Comparison of ENCODE assay signal across 23 cellular contexts in genomic region chr12:59716049-59716448, GRCh38.
A peak's percentile ranks its signal among the peaks of the same experiment; 100 is the strongest.
DNase-seq lines count a peak whose midpoint lies in the region; ATAC-seq and TF ChIP-seq lines count a peak whose summit lies in the region.
"Had no signal": no experiment of that assay in that cellular context is flagged by ENCODE, and none has a peak within 500 bp of the region (broad histone marks: within the 10 kb centered on the region; RNA-seq: fewer than 3 reads in every experiment).

No MANE protein-coding gene starts in this region.

- H2AK9ac ChIP-seq in IMR-90 (replicated peaks; ENCODE audit: low read depth, low read length, poor library complexity): no peak overlapping the region

- no peak overlapping the region for H2BK5ac ChIP-seq in IMR-90 (ENCODE audit: low read depth, low read length, poor library complexity, severe bottlenecking)

- H3K4me2 ChIP-seq in IMR-90 (ENCODE audit: low read depth, low read length): no peak overlapping the region
- H3K4me2 ChIP-seq: KMS-11, SK-N-SH had no signal

- no peak overlapping the region for H2AFZ ChIP-seq in IMR-90 (replicated peaks; ENCODE audit: low read length, poor library complexity)

- peaks cover 3% of the 10 kb centered on the region; the same call in 1 of the 2 replicates for H3K9me1 ChIP-seq in IMR-90 (ENCODE audit: insufficient read depth, low read length)

- BruUV-seq in IMR-90 (replicated peaks; lab: Mats Ljungman, UMichigan): no TSS peak

- H2BK15ac ChIP-seq in IMR-90 (ENCODE audit: low read depth, low read length): no peak overlapping the region

- no CpG with 5 or more reads among the region's 4 CpGs for WGBS in IMR-90 (ENCODE audit: extremely low coverage in 2 of 2, insufficient read length in 1 of 2), 2 experiments
- 71 to 81% methylated on average over 4 of the region's 4 CpGs for WGBS in body of pancreas, 2 donors

- no peak for TF ChIP-seq CTCF in IMR-90 (conservative IDR thresholded peaks at IDR 0.05; ENCODE audit: low read depth, low read length)
- TF ChIP-seq CTCF in body of pancreas (IDR thresholded peaks at IDR 0.05): no peak

- H4K5ac ChIP-seq in IMR-90 (ENCODE audit: low read depth, low read length): no peak overlapping the region

- H3K4me3 ChIP-seq in IMR-90 (ENCODE audit: insufficient read depth, low read depth, low read length) (no peak overlapping the region), body of pancreas (no peak overlapping the region)

- no peak overlapping the region for H3K23ac ChIP-seq in IMR-90 (ENCODE audit: low read depth, low read length)

- no peak for TF ChIP-seq RAD21 in IMR-90 (IDR thresholded peaks at IDR 0.05; ENCODE audit: low read length)

- in situ Hi-C loops in IMR-90 (cut with MboI; ENCODE audit: low sequenced_read_pairs): no loop called here

- H4K20me1 ChIP-seq in IMR-90 (ENCODE audit: insufficient read depth, low read length): no peaks in the 10 kb centered on the region

- DNase-seq in NCI-H82 (lab: John Stamatoyannopoulos, UW): peak; percentile 52
- no peak for DNase-seq in NCI-H82 treated with DMSO at 0.1 percent for 48 hours (lab: John Stamatoyannopoulos, UW; ENCODE audit: unreplicated experiment)
- peak; percentile 15 for DNase-seq in IMR-90
- no peak for DNase-seq in body of pancreas
- no peak for DNase-seq in activated gamma-delta T cell treated with Interleukin-2 at 50 U/mL for 16 hours
- no peak for DNase-seq in DMS153 treated with DMSO at 0.1 percent for 48 hours (lab: John Stamatoyannopoulos, UW; ENCODE audit: unreplicated experiment)
- DNase-seq: 8988T; AML-193; Calu3; CD8-positive, alpha-beta memory T cell; MV-4-11; NCI-H1105 treated with DMSO at 0.1 percent for 48 hours; NCI-H2029 treated with DMSO at 0.1 percent for 48 hours; NCI-H226; NCI-H510A treated with DMSO at 0.1 percent for 48 hours; NCI-H748 treated with DMSO at 0.1 percent for 48 hours; SIG-M5; SK-N-SH had no signal

- no peaks in the 10 kb centered on the region for H3K9me3 ChIP-seq in IMR-90 (ENCODE audit: control insufficient read depth, insufficient read depth, low read length)
- no peaks in the 10 kb centered on the region for H3K9me3 ChIP-seq in body of pancreas
- H3K9me3 ChIP-seq: SK-N-SH had no signal

- H3K27me3 ChIP-seq in IMR-90 (ENCODE audit: control insufficient read depth, insufficient read depth, low read length) (no peaks in the 10 kb centered on the region), body of pancreas (no peaks in the 10 kb centered on the region)

- no peak overlapping the region for H4K91ac ChIP-seq in IMR-90 (ENCODE audit: insufficient read depth, low read depth, low read length)

- no peak overlapping the region for H2BK120ac ChIP-seq in IMR-90 (ENCODE audit: low read depth, low read length)

- no peak overlapping the region for H2AK5ac ChIP-seq in IMR-90 (ENCODE audit: low read depth, low read length)

- no peaks in the 10 kb centered on the region; the same call in 1 of the 2 replicates for H3K4me1 ChIP-seq in IMR-90 (ENCODE audit: control insufficient read depth, insufficient read depth, low read length)
- H3K4me1 ChIP-seq in body of pancreas: peaks cover 45% of the 10 kb centered on the region

- H3K79me1 ChIP-seq in IMR-90 (ENCODE audit: low read depth in 1 of 2, low read length in 2 of 2): no peaks in the 10 kb centered on the region

- H3K36me3 ChIP-seq in IMR-90 (ENCODE audit: control insufficient read depth, insufficient read depth, low read length) (no peaks in the 10 kb centered on the region), body of pancreas (replicated peaks in 1 of 2; ENCODE audit: insufficient read depth in 1 of 2, low read depth in 2 of 2) (no peaks in the 10 kb centered on the region)

- dilution Hi-C loops in IMR-90 (cut with HindIII; ENCODE audit: low sequenced_read_pairs, unreplicated experiment): no loop called here

- TF ChIP-seq POLR2A in IMR-90 (IDR thresholded peaks at IDR 0.05; ENCODE audit: low read depth, low read length) (no peak), body of pancreas (IDR thresholded peaks at IDR 0.05) (no peak)

- ATAC-seq in IMR-90 (ENCODE audit: low read depth) (no peak), body of pancreas (no peak), HG02610 (IDR thresholded peaks at IDR 0.05; ENCODE audit: unreplicated experiment) (no peak)
- ATAC-seq: Panc1 had no signal

- intact Hi-C loops in IMR-90 (cut with micrococcal nuclease): no loop called here
- intact Hi-C loops in body of pancreas (cut with DNase I): no loop called here

- H2BK20ac ChIP-seq in IMR-90 (ENCODE audit: low read depth, low read length): no peak overlapping the region

- no peak overlapping the region for H3K18ac ChIP-seq in IMR-90 (ENCODE audit: low read depth, low read length)

- H3K14ac ChIP-seq in IMR-90 (replicated peaks; ENCODE audit: low read depth, low read length): no peak overlapping the region

- H3K56ac ChIP-seq in IMR-90 (ENCODE audit: extremely low read depth, insufficient read depth, low read length): no peak overlapping the region

- H3K27ac ChIP-seq in IMR-90 (ENCODE audit: insufficient read depth, low read length) (no peak overlapping the region), body of pancreas (peak overlapping the region in 3 of 4 donors; percentile 1 to 50 (median 15))
- H3K27ac ChIP-seq: C4-2B, HL-60, KMS-11 had no signal

- no peak overlapping the region for H3K4ac ChIP-seq in IMR-90 (ENCODE audit: low read depth, low read length)

- H4K8ac ChIP-seq in IMR-90 (ENCODE audit: low read depth in 2 of 2, low read length in 2 of 2): no peak overlapping the region

- CTCF ChIA-PET in IMR-90 (lab: Yijun Ruan, JAX): no interaction called here

- POLR2A ChIA-PET in IMR-90 (lab: Charles Lee; ENCODE audit: unreplicated experiment): no interaction called here

- H3K9ac ChIP-seq in IMR-90 (ENCODE audit: low read depth, low read length): no peak overlapping the region
- H3K9ac ChIP-seq: KMS-11, SK-N-SH had no signal

TF ChIP-seq in IMR-90, 13 proteins besides CTCF, POLR2A, EP300 and RAD21:
- no peak for TF ChIP-seq RCOR1 (IDR thresholded peaks at IDR 0.05; ENCODE audit: insufficient replicate concordance, low read length)
- no peak for TF ChIP-seq ELK1 (IDR thresholded peaks at IDR 0.05; ENCODE audit: borderline replicate concordance, low read depth, low read length)
- TF ChIP-seq NFE2L2 (IDR thresholded peaks at IDR 0.05; ENCODE audit: low read depth, low read length): no peak
- no peak for TF ChIP-seq RFX5 (IDR thresholded peaks at IDR 0.05; ENCODE audit: low read depth, low read length)
- no peak for TF ChIP-seq SMC3 (IDR thresholded peaks at IDR 0.05; ENCODE audit: low read depth, low read length)
- no peak for TF ChIP-seq FOS (IDR thresholded peaks at IDR 0.05; ENCODE audit: low read depth, low read length)
- no peak for TF ChIP-seq CHD1 (IDR thresholded peaks at IDR 0.05; ENCODE audit: low read depth, low read length)
- no peak for TF ChIP-seq MAZ (IDR thresholded peaks at IDR 0.05; ENCODE audit: borderline replicate concordance, low read depth, low read length)
- TF ChIP-seq MAFK (IDR thresholded peaks at IDR 0.05; ENCODE audit: low read depth, low read length): no peak
- TF ChIP-seq, protein P1, sequence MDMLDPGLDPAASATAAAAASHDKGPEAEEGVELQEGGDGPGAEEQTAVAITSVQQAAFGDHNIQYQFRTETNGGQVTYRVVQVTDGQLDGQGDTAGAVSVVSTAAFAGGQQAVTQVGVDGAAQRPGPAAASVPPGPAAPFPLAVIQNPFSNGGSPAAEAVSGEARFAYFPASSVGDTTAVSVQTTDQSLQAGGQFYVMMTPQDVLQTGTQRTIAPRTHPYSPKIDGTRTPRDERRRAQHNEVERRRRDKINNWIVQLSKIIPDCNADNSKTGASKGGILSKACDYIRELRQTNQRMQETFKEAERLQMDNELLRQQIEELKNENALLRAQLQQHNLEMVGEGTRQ (IDR thresholded peaks at IDR 0.05; ENCODE audit: low read depth, low read length): no peak
- no peak for TF ChIP-seq MXI1 (IDR thresholded peaks at IDR 0.05; ENCODE audit: borderline replicate concordance, low read depth, low read length)
- no peak for TF ChIP-seq CEBPB (IDR thresholded peaks at IDR 0.05; ENCODE audit: low read depth, low read length)
- no peak for TF ChIP-seq BHLHE40 (IDR thresholded peaks at IDR 0.05; ENCODE audit: low read depth, low read length)
TF ChIP-seq in IMR-90: peak in this region for 0.

Comparison
In these comparisons a context has a peak if more than half of its experiments do, and no peak if none do; other contexts are left out.
1. DNase-seq: peak in NCI-H82 (single experiment) and IMR-90 (single experiment); none in NCI-H82 treated with DMSO at 0.1 percent for 48 hours (single experiment), body of pancreas (0 of 4), activated gamma-delta T cell treated with Interleukin-2 at 50 U/mL for 16 hours (single experiment) and DMS153 treated with DMSO at 0.1 percent for 48 hours (single experiment).